ENCODE assay signal across 1 cellular context in genomic region chr5:167696558-167697314, GRCh38.
TF ChIP-seq lines count a peak whose summit lies in the region.

No MANE protein-coding gene starts in this region.

TF ChIP-seq in A549, 52 proteins besides CTCF, POLR2A, EP300 and RAD21 (continued from another document):
- TF ChIP-seq ZFP36 (IDR thresholded peaks at IDR 0.05; ENCODE audit: borderline replicate concordance, partially characterized antibody) (no peak), ZSCAN20 (CRISPR knock-in tag; IDR thresholded peaks at IDR 0.05) (no peak)
- TF ChIP-seq, protein P1, sequence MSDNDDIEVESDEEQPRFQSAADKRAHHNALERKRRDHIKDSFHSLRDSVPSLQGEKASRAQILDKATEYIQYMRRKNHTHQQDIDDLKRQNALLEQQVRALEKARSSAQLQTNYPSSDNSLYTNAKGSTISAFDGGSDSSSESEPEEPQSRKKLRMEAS (IDR thresholded peaks at IDR 0.05) = no peak
